ENCODE assay signal across 8 cellular contexts in the genomic region with DNA sequence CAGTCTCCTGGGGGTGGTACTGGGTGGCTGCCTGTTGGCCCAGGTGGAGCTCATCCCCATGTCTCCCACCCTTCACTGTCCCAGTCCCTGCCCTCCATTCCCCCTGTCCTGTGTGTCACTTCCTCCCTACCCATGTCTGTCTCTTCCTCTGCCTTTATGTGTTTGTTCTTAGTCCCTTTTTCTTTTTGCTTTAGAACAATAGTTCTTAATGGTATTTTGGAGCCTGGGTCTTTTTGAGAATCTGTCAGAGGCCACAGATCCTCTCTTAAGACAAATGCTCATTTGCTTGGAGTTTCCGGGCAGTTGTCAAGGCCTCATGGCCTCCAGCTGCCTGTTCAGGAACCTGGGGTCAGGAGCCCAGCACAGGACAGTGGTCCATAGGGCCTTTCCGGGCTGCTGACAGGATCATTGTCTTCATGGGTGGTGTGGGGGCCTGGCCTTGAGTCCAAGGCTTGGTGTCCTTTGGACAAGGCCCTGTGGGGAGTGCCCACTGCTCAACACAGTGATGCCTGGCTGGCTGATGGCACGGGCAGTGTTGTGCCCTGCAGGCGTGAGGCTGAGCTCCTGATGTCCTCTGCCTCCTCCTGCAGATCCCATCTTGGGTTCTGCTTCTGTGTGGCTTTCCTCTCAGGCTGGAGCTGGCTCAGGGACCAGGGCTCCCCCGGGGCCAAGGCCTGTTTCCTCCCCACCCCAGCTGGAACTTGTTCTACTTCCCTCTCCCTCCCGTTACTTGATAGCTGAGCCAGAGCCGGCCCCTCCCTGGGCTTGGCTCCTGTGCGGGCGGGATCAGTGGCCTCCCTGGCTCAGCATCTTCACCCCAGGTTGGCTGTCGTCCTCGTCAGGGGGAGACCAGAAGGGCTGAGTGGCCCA. TPM values are rescaled to one million over a fixed set of nuclear protein-coding genes. Genes with fewer than 3 reads are reported as not detected.
DNase-seq lines count a peak whose midpoint lies in the region; ATAC-seq and TF ChIP-seq lines count a peak whose summit lies in the region.

No MANE protein-coding gene starts in this region.

- no peak for ATAC-seq in naive thymus-derived CD4-positive, alpha-beta T cell
- ATAC-seq in HG03521 (IDR thresholded peaks at IDR 0.05; ENCODE audit: unreplicated experiment), result no peak

- H3K27ac ChIP-seq in naive thymus-derived CD4-positive, alpha-beta T cell (ENCODE audit: low read depth, low read length), result peak overlapping the region; percentile 87

- CTCF ChIA-PET in BJ (lab: Yijun Ruan, JAX), result interaction anchor here (0.9 kb wide), 2 partner anchors 25 to 139 kb away, joined by 3 to 5 read pairs; partner anchors contain the start of gene RAB4B
- CTCF ChIA-PET in naive thymus-derived CD4-positive, alpha-beta T cell (lab: Charles Lee), result no interaction called here

- H3K36me3 Mint-ChIP-seq in naive thymus-derived CD4-positive, alpha-beta T cell, result peaks cover 0 to 43% (median 8%) of the 10 kb centered on the region in 5 donors

- H3K4me3 Mint-ChIP-seq in naive thymus-derived CD4-positive, alpha-beta T cell, result peak overlapping the region; percentile 80 to 100 (median 94)

- no peak for DNase-seq in BJ (ENCODE audit: low read depth)
- DNase-seq in NT2/D1 (ENCODE audit: low read depth, low spot score), result no peak
- DNase-seq in dermis blood vessel endothelial cell, result peak; percentile 50
- no peak for DNase-seq in naive thymus-derived CD4-positive, alpha-beta T cell
- DNase-seq in NCI-H2107 (lab: John Stamatoyannopoulos, UW), result no peak
- no peak for DNase-seq in NCI-H510A treated with DMSO at 0.1 percent for 48 hours (lab: John Stamatoyannopoulos, UW)
- DNase-seq in dedifferentiated amniotic fluid mesenchymal stem cell (ENCODE audit: extremely low spot score), result no peak

- H3K36me3 ChIP-seq in BJ (ENCODE audit: control insufficient read depth, insufficient read depth, low read length) (peaks cover 27% of the 10 kb centered on the region), NT2/D1 (ENCODE audit: insufficient read depth, insufficient read length, low read length) (peaks cover 61% of the 10 kb centered on the region)
- peaks cover 0 to 28% (median 0%) of the 10 kb centered on the region in 3 experiments for H3K36me3 ChIP-seq in naive thymus-derived CD4-positive, alpha-beta T cell (ENCODE audit: control insufficient read depth in 2 of 3, insufficient read depth in 3 of 3, low read length in 3 of 3)

- H3K27me3 ChIP-seq in BJ (ENCODE audit: control insufficient read depth, insufficient read depth, low read length) (no peaks in the 10 kb centered on the region), NT2/D1 (ENCODE audit: insufficient read depth, insufficient read length) (no peaks in the 10 kb centered on the region)
- H3K27me3 ChIP-seq in naive thymus-derived CD4-positive, alpha-beta T cell (ENCODE audit: control insufficient read depth in 2 of 2, insufficient read depth in 2 of 2, low read length in 2 of 2), result no peaks in the 10 kb centered on the region

- POLR2A ChIA-PET in BJ (lab: Charles Lee), result interaction anchor here (0.6 kb wide), 1 partner anchor 82 kb away, joined by 4 read pairs; no protein-coding TSS in a partner anchor
- POLR2A ChIA-PET in naive thymus-derived CD4-positive, alpha-beta T cell (lab: Charles Lee), result interaction anchor here (0.9 to 8.7 kb wide), 8 partner anchors 9 to 460 kb away, joined by 3 to 84 read pairs (median 5); partner anchors contain the start of genes ACTMAP, RAB4B and SNRPA

- peaks cover 40% of the 10 kb centered on the region for H3K4me1 ChIP-seq in NT2/D1 (ENCODE audit: insufficient read depth, insufficient read length)
- H3K4me1 ChIP-seq in naive thymus-derived CD4-positive, alpha-beta T cell (ENCODE audit: control insufficient read depth in 2 of 2, insufficient read depth in 2 of 2, low read length in 2 of 2), result peaks cover 75 to 80% of the 10 kb centered on the region in 2 donors

- intact Hi-C loops in naive thymus-derived CD4-positive, alpha-beta T cell (cut with micrococcal nuclease), result loop anchor here (5.0 kb wide), 3 partner anchors 360 to 550 kb away; partner anchors contain the start of genes SERTAD3 (in 1 of the 2) and TGFB1 (in 1 of the 2)

- H3K9me3 Mint-ChIP-seq in naive thymus-derived CD4-positive, alpha-beta T cell, result no peaks in the 10 kb centered on the region

- peak overlapping the region; percentile 95 to 99 (median 98) for H3K27ac Mint-ChIP-seq in naive thymus-derived CD4-positive, alpha-beta T cell

- no peaks in the 10 kb centered on the region for H3K27me3 Mint-ChIP-seq in naive thymus-derived CD4-positive, alpha-beta T cell

- H3K9me3 ChIP-seq in NT2/D1 (ENCODE audit: insufficient read depth, low read length), result no peaks in the 10 kb centered on the region
- H3K9me3 ChIP-seq in naive thymus-derived CD4-positive, alpha-beta T cell (ENCODE audit: control insufficient read depth in 2 of 3, low read length in 3 of 3), result no peaks in the 10 kb centered on the region

- peak overlapping the region; percentile 23 for H3K9ac ChIP-seq in NT2/D1 (ENCODE audit: insufficient read length, low read depth)

- H3K4me3 ChIP-seq in BJ (ENCODE audit: low read depth, low read length), result peak overlapping the region; percentile 18
- H3K4me3 ChIP-seq in NT2/D1 (ENCODE audit: insufficient read length, low read depth), result peak overlapping the region; percentile 8
- peak overlapping the region; percentile 54 for H3K4me3 ChIP-seq in naive thymus-derived CD4-positive, alpha-beta T cell (ENCODE audit: low read length)

- TF ChIP-seq CTCF in BJ (IDR thresholded peaks at IDR 0.05; ENCODE audit: insufficient read depth, low read depth, low read length), result no peak

- H3K4me1 Mint-ChIP-seq in naive thymus-derived CD4-positive, alpha-beta T cell, result peaks cover 64 to 88% (median 85%) of the 10 kb centered on the region in 7 donors

RNA-seq across cellular contexts. Expression of gene EGLN2, which starts 3.5 kb away (rescaled TPM):
- polyA plus RNA-seq in BJ (2011; rRNA removed), result 39.3 and 65.5 TPM in 2 replicates
- 40.0 and 58.2 TPM in 2 replicates for polyA minus RNA-seq in BJ (2011; rRNA and poly(A)+ RNA removed)
- total RNA-seq in dermis blood vessel endothelial cell, result 159 and 197 TPM in 2 replicates
- 100 to 1,000 TPM; 122 to 239 (median 157) TPM for total RNA-seq in naive thymus-derived CD4-positive, alpha-beta T cell
- 100 to 1,000 TPM; 154 to 254 TPM for polyA plus RNA-seq in naive thymus-derived CD4-positive, alpha-beta T cell

RNA-seq across cellular contexts. Expression of gene RAB4B, which starts 24.5 kb away (rescaled TPM):
- polyA plus RNA-seq in BJ (2011; rRNA removed), result 16.5 and 25.4 TPM in 2 replicates
- 6.4 and 10.0 TPM in 2 replicates for polyA minus RNA-seq in BJ (2011; rRNA and poly(A)+ RNA removed)
- total RNA-seq in dermis blood vessel endothelial cell, result 15.6 and 21.3 TPM in 2 replicates
- 10 to 100 TPM; 37.6 to 63.0 (median 52.5) TPM for total RNA-seq in naive thymus-derived CD4-positive, alpha-beta T cell
- polyA plus RNA-seq in naive thymus-derived CD4-positive, alpha-beta T cell, result 10 to 100 TPM; 54.7 to 65.2 TPM

RNA-seq across cellular contexts. Expression of gene MIA, which starts 27.2 kb away (rescaled TPM):
- polyA plus RNA-seq in BJ (2011; rRNA removed), result not detected in 2 replicates
- not detected in 2 replicates for polyA minus RNA-seq in BJ (2011; rRNA and poly(A)+ RNA removed)
- 0.68 TPM in 1 of 2 replicates, not detected in the other for total RNA-seq in dermis blood vessel endothelial cell
- 1 to 10 TPM in 2 of 5 experiments, not detected in 3; 4.9 to 7.2 TPM for total RNA-seq in naive thymus-derived CD4-positive, alpha-beta T cell
- not detected for polyA plus RNA-seq in naive thymus-derived CD4-positive, alpha-beta T cell

RNA-seq across cellular contexts. Expression of gene CYP2A6, which starts 47.7 kb away (rescaled TPM):
- polyA plus RNA-seq in BJ (2011; rRNA removed), result not detected in 2 replicates
- polyA minus RNA-seq in BJ (2011; rRNA and poly(A)+ RNA removed), result not detected in 2 replicates
- not detected in 2 replicates for total RNA-seq in dermis blood vessel endothelial cell
- total RNA-seq in naive thymus-derived CD4-positive, alpha-beta T cell, result under 1 TPM in 3 of 5 experiments, not detected in 2; 0.19 to 0.43 (median 0.27) TPM
- not detected for polyA plus RNA-seq in naive thymus-derived CD4-positive, alpha-beta T cell

RNA-seq across cellular contexts. Expression of gene SNRPA, which starts 51.5 kb away (rescaled TPM):
- polyA plus RNA-seq in BJ (2011; rRNA removed), result 92.2 and 167 TPM in 2 replicates
- 90.9 and 160 TPM in 2 replicates for polyA minus RNA-seq in BJ (2011; rRNA and poly(A)+ RNA removed)
- 22.1 and 45.8 TPM in 2 replicates for total RNA-seq in dermis blood vessel endothelial cell
- 100 to 1,000 TPM in 1 of 5 experiments, 10 to 100 TPM in 4; 64.1 to 166 (median 72.7) TPM for total RNA-seq in naive thymus-derived CD4-positive, alpha-beta T cell
- 10 to 100 TPM; 44.1 to 57.2 TPM for polyA plus RNA-seq in naive thymus-derived CD4-positive, alpha-beta T cell
